15 cellular contexts compared by ENCODE assay signal in genomic region chr7:27107391-27107900, GRCh38. TPM values are rescaled to one million over a fixed set of nuclear protein-coding genes. Genes with fewer than 3 reads are reported as not detected.
DNase-seq lines count a peak whose midpoint lies in the region; ATAC-seq and TF ChIP-seq lines count a peak whose summit lies in the region.
"Had no signal": no experiment of that assay in that cellular context is flagged by ENCODE, and none has a peak within 500 bp of the region (broad histone marks: within the 10 kb centered on the region; RNA-seq: fewer than 3 reads in every experiment).

No MANE protein-coding gene starts in this region.

- H3K9me3 Mint-ChIP-seq in neural crest cell, result no peaks in the 10 kb centered on the region
- H3K9me3 Mint-ChIP-seq: activated naive CD8-positive, alpha-beta T cell treated with anti-CD3 and anti-CD28 coated beads, Interleukin-2, amount 10 ng/mL, durations not matched to agents 7 days and 5 days had no signal

- TF ChIP-seq POLR2A in gastroesophageal sphincter (IDR thresholded peaks at IDR 0.05), result no peak
- no peak for TF ChIP-seq POLR2A in uterus (IDR thresholded peaks at IDR 0.05)
- TF ChIP-seq POLR2A in GM18505 (IDR thresholded peaks at IDR 0.05; ENCODE audit: borderline replicate concordance, extremely low read depth, insufficient read depth, insufficient read length), result no peak

- intact Hi-C loops in cardiac septum (cut with DNase I), result loop anchor here (10.0 kb wide), 1 partner anchor 903 kb away; the partner anchor contains the start of genes CBX3 and HNRNPA2B1
- intact Hi-C loops in Right ventricle myocardium superior (cut with DNase I), result no loop called here
- intact Hi-C loops in uterus (cut with DNase I; ENCODE audit: low total_unique reads), result no loop called here

- H3K4me1 ChIP-seq in gastroesophageal sphincter, result peaks cover 0 to 80% (median 21%) of the 10 kb centered on the region in 3 donors
- H3K4me1 ChIP-seq in uterus, result peaks cover 7 to 9% of the 10 kb centered on the region in 2 donors
- H3K4me1 ChIP-seq in SJCRH30, result peaks cover 17% of the 10 kb centered on the region

- 3 to 9% methylated on average over 13 to 16 of the region's 17 CpGs for WGBS in gastroesophageal sphincter (ENCODE audit: low coverage in 1 of 2), 2 donors

- peak overlapping the region; percentile 94 to 99 (median 98) for H3K27ac ChIP-seq in gastroesophageal sphincter
- H3K27ac ChIP-seq in uterus, result peak overlapping the region; percentile 49 to 72
- no peak overlapping the region for H3K27ac ChIP-seq in SJCRH30
- H3K27ac ChIP-seq: 22Rv1, epithelial cell of prostate had no signal

- H3K4me3 Mint-ChIP-seq in neural crest cell, result peak overlapping the region; percentile 99
- H3K4me3 Mint-ChIP-seq: activated naive CD8-positive, alpha-beta T cell treated with anti-CD3 and anti-CD28 coated beads, Interleukin-2, amount 10 ng/mL, durations not matched to agents 7 days and 5 days had no signal

- H3K36me3 ChIP-seq in gastroesophageal sphincter, result no peaks in the 10 kb centered on the region
- H3K36me3 ChIP-seq in uterus, result no peaks in the 10 kb centered on the region
- peaks cover 30% of the 10 kb centered on the region for H3K36me3 ChIP-seq in SJCRH30

- H3K9me3 ChIP-seq in gastroesophageal sphincter, result no peaks in the 10 kb centered on the region
- no peaks in the 10 kb centered on the region for H3K9me3 ChIP-seq in uterus
- 0 out of 2 replicates have a peak, but pooled peaks cover 2% of the 10 kb centered on the region for H3K9me3 ChIP-seq in SJCRH30 (replicated peaks)

- no peak for TF ChIP-seq EP300 in gastroesophageal sphincter (IDR thresholded peaks at IDR 0.05)

- DNase-seq in cardiac septum (ENCODE audit: low spot score), result peak; percentile 60
- DNase-seq in Right ventricle myocardium superior, result no peak
- no peak for DNase-seq in neural crest cell (ENCODE audit: low read depth, low spot score)
- DNase-seq in uterus, result no peak
- no peak for DNase-seq in SJCRH30
- no peak for DNase-seq in stimulated activated CD8-positive, alpha-beta memory T cell treated with anti-CD3 and anti-CD28 coated beads, Interleukin-4, amount 100 ng/mL, for 48 hours
- DNase-seq: activated naive CD8-positive, alpha-beta T cell treated with anti-CD3 and anti-CD28 coated beads, Interleukin-2, amount 10 ng/mL, durations not matched to agents 7 days and 5 days; NCI-H1048; NCI-H524 treated with DMSO at 0.1 percent for 48 hours; nucleus accumbens; stimulated activated naive CD4-positive, alpha-beta T cell treated with Interleukin-2 at 50 U/mL for 16 hours had no signal

- H3K4me1 Mint-ChIP-seq in neural crest cell, result peaks cover 80% of the 10 kb centered on the region

- H3K27ac Mint-ChIP-seq in neural crest cell (ENCODE audit: unreplicated experiment), result peak overlapping the region; percentile 97
- H3K27ac Mint-ChIP-seq: activated naive CD8-positive, alpha-beta T cell treated with anti-CD3 and anti-CD28 coated beads, Interleukin-2, amount 10 ng/mL, durations not matched to agents 7 days and 5 days had no signal

- H3K27me3 ChIP-seq in gastroesophageal sphincter, result no peaks in the 10 kb centered on the region
- no peaks in the 10 kb centered on the region for H3K27me3 ChIP-seq in uterus
- no peaks in the 10 kb centered on the region for H3K27me3 ChIP-seq in SJCRH30

- H3K4me3 ChIP-seq in gastroesophageal sphincter (peak overlapping the region; percentile 57 to 96), uterus (no peak overlapping the region), SJCRH30 (no peak overlapping the region)

- peaks cover 13% of the 10 kb centered on the region for H3K36me3 Mint-ChIP-seq in neural crest cell (ENCODE audit: low read depth)

- ATAC-seq in Right ventricle myocardium superior (ENCODE audit: poor library complexity) (no peak), gastroesophageal sphincter (no peak), GM18505 (IDR thresholded peaks at IDR 0.05; ENCODE audit: unreplicated experiment) (no peak)

- H3K27me3 Mint-ChIP-seq in neural crest cell (ENCODE audit: low read depth), result peaks cover 97% of the 10 kb centered on the region

- TF ChIP-seq CTCF in gastroesophageal sphincter (IDR thresholded peaks at IDR 0.05) (no peak), neural crest cell (conservative IDR thresholded peaks at IDR 0.05) (no peak), uterus (IDR thresholded peaks at IDR 0.05) (no peak)

RNA-seq across cellular contexts. Expression of gene HOXA2, which starts 5.0 kb away (rescaled TPM):
- total RNA-seq in cardiac septum (0.30 TPM), Right ventricle myocardium superior (0.11 TPM), gastroesophageal sphincter (1 to 10 TPM; 3.1 to 7.0 (median 5.0) TPM), neural crest cell (41.2 and 41.6 TPM in 2 replicates), uterus (1 to 10 TPM in 2 of 4 donors, not detected in 2; 1.8 to 6.5 TPM)
- 2.8 and 4.2 TPM in 2 replicates for total RNA-seq in SJCRH30 (2014; rRNA removed; shearing (Covaris generic))
- total RNA-seq: activated naive CD8-positive, alpha-beta T cell treated with anti-CD3 and anti-CD28 coated beads, Interleukin-2, amount 10 ng/mL, durations not matched to agents 7 days and 5 days had no signal

RNA-seq across cellular contexts. Expression of gene HOXA1, which starts 11.6 kb away (rescaled TPM):
- total RNA-seq in cardiac septum (0.19 TPM), Right ventricle myocardium superior (0.13 TPM), gastroesophageal sphincter (1 to 10 TPM in 1 of 4 donors, under 1 TPM in 2, not detected in 1; 0.23 to 2.3 (median 0.27) TPM), neural crest cell (3.5 and 3.6 TPM in 2 replicates), uterus (1 to 10 TPM in 3 of 4 donors, under 1 TPM in 1; 0.28 to 2.0 (median 1.5) TPM)
- total RNA-seq in SJCRH30 (2014; rRNA removed; shearing (Covaris generic)), result 6.8 and 7.3 TPM in 2 replicates

RNA-seq across cellular contexts. Expression of gene HOXA4, which starts 23.1 kb away (rescaled TPM):
- total RNA-seq in cardiac septum (1.1 TPM), Right ventricle myocardium superior (0.97 TPM), gastroesophageal sphincter (10 to 100 TPM in 3 of 4 donors, 1 to 10 TPM in 1; 8.6 to 20.2 (median 15.3) TPM), neural crest cell (0.68 and 0.96 TPM in 2 replicates), uterus (1 to 10 TPM in 1 of 4 donors, under 1 TPM in 2, not detected in 1; 0.14 to 7.7 (median 0.26) TPM)
- total RNA-seq in SJCRH30 (2014; rRNA removed; shearing (Covaris generic)), result 5.3 and 5.6 TPM in 2 replicates

RNA-seq across cellular contexts. Expression of gene HOXA5, which starts 36.0 kb away (rescaled TPM):
- total RNA-seq in cardiac septum (0.30 TPM), Right ventricle myocardium superior (0.62 TPM), gastroesophageal sphincter (10 to 100 TPM; 11.0 to 34.6 (median 29.3) TPM), neural crest cell (3.2 and 4.3 TPM in 2 replicates), uterus (10 to 100 TPM; 10.7 to 61.0 (median 18.9) TPM)
- 10.4 and 11.9 TPM in 2 replicates for total RNA-seq in SJCRH30 (2014; rRNA removed; shearing (Covaris generic))
- total RNA-seq: activated naive CD8-positive, alpha-beta T cell treated with anti-CD3 and anti-CD28 coated beads, Interleukin-2, amount 10 ng/mL, durations not matched to agents 7 days and 5 days had no signal

RNA-seq across cellular contexts. Expression of gene HOXA6, which starts 40.1 kb away (rescaled TPM):
- total RNA-seq in cardiac septum, result not detected
- not detected for total RNA-seq in Right ventricle myocardium superior
- 10 to 100 TPM in 1 of 4 donors, under 1 TPM in 1, not detected in 2; 0.46 to 12.7 TPM for total RNA-seq in gastroesophageal sphincter
- total RNA-seq in neural crest cell, result 1.6 and 2.0 TPM in 2 replicates
- 10 to 100 TPM in 3 of 4 donors, 1 to 10 TPM in 1; 1.8 to 19.1 (median 15.4) TPM for total RNA-seq in uterus
- 3.8 and 4.6 TPM in 2 replicates for total RNA-seq in SJCRH30 (2014; rRNA removed; shearing (Covaris generic))
- total RNA-seq: activated naive CD8-positive, alpha-beta T cell treated with anti-CD3 and anti-CD28 coated beads, Interleukin-2, amount 10 ng/mL, durations not matched to agents 7 days and 5 days had no signal

Comparison
In these comparisons a context has a peak if more than half of its experiments do, and no peak if none do; other contexts are left out.
1. H3K4me3 ChIP-seq: peak in gastroesophageal sphincter (2 of 2); none in uterus (0 of 2) and SJCRH30 (single experiment).